Comparison of ENCODE assay signal across 20 cellular contexts in genomic region chr1:222893255-222893654, GRCh38.
DNase-seq lines count a peak whose midpoint lies in the region; FAIRE-seq and TF ChIP-seq lines count a peak whose summit lies in the region.
"Had no signal": no experiment of that assay in that cellular context is flagged by ENCODE, and none has a peak within 500 bp of the region (broad histone marks: within the 10 kb centered on the region; RNA-seq: fewer than 3 reads in every experiment).

No MANE protein-coding gene starts in this region.

- TF ChIP-seq CTCF in bronchial epithelial cell (IDR thresholded peaks at IDR 0.05; ENCODE audit: insufficient read depth, low read length, severe bottlenecking) (no peak), keratinocyte (optimal IDR thresholded peaks at IDR 0.05 in 1 of 3, IDR thresholded peaks at IDR 0.05 in 1 of 3, conservative IDR thresholded peaks at IDR 0.05 in 1 of 3; ENCODE audit: extremely low read depth in 1 of 3, insufficient read depth in 2 of 3, low read length in 3 of 3) (no peak), CD14-positive monocyte (IDR thresholded peaks at IDR 0.05) (no peak)

- no peaks in the 10 kb centered on the region for H4K20me1 ChIP-seq in keratinocyte (ENCODE audit: control insufficient read depth, extremely low read depth, insufficient read depth, low read length)

- H3K27ac Mint-ChIP-seq in CD14-positive monocyte: no peak overlapping the region
- H3K27ac Mint-ChIP-seq: B cell; CD4-positive, alpha-beta T cell had no signal

- peak overlapping the region; percentile 42 for H2AFZ ChIP-seq in keratinocyte (ENCODE audit: control insufficient read depth, low read length)

- H3K27me3 ChIP-seq in bronchial epithelial cell (ENCODE audit: control insufficient read depth, insufficient read depth, low read length) (no peaks in the 10 kb centered on the region), keratinocyte (ENCODE audit: control insufficient read depth, extremely low read depth, insufficient read depth, low read length) (no peaks in the 10 kb centered on the region)

- H3K9ac ChIP-seq in keratinocyte (ENCODE audit: control insufficient read depth, extremely low read depth, insufficient read depth, low read length): no peak overlapping the region

- peak overlapping the region; percentile 47 for H3K4me2 ChIP-seq in keratinocyte (ENCODE audit: control insufficient read depth, extremely low read depth, insufficient read depth, low read depth, low read length)

- H3K9me1 ChIP-seq in keratinocyte (ENCODE audit: control insufficient read depth, extremely low read depth, insufficient read depth, low read length): no peaks in the 10 kb centered on the region

- intact Hi-C loops in posterior cingulate gyrus (cut with DNase I) (no loop called here), CD14-positive monocyte (cut with micrococcal nuclease) (no loop called here)

- H3K9me3 ChIP-seq in keratinocyte (ENCODE audit: control insufficient read depth, low read depth, low read length): no peaks in the 10 kb centered on the region

- H3K9me3 Mint-ChIP-seq in CD14-positive monocyte: peaks cover 3 to 11% (median 7%) of the 10 kb centered on the region in 7 donors
- H3K9me3 Mint-ChIP-seq: CD4-positive, alpha-beta T cell had no signal

- DNase-seq in DMS 273 (lab: John Stamatoyannopoulos, UW; ENCODE audit: unreplicated experiment) (peak; percentile 19), DMS 273 treated with DMSO at 0.1 percent for 48 hours (lab: John Stamatoyannopoulos, UW) (no peak), bronchial epithelial cell (ENCODE audit: low read depth) (peak; percentile 28), keratinocyte (ENCODE audit: low read depth, low spot score) (peak; percentile 7), posterior cingulate gyrus (peak in 9 of 10 donors; percentile 12 to 97 (median 70)), CD14-positive monocyte (ENCODE audit: low spot score) (no peak), cortex of kidney (lab: John Stamatoyannopoulos, UW) (no peak)
- no peak for DNase-seq in central memory CD4-positive, alpha-beta T cell
- DNase-seq: CD4-positive, alpha-beta T cell; DND-41; GDM1; NCI-H1436; NCI-H2029; NCI-H2171 treated with DMSO at 0.1 percent for 48 hours; NCI-H446 treated with DMSO at 0.1 percent for 48 hours; NK-92 treated with Interleukin-12 subunit alpha and Interleukin-12 subunit beta, amount 100 ng/mL, for 24 hours had no signal

- peaks cover 33% of the 10 kb centered on the region for H3K4me1 ChIP-seq in keratinocyte (ENCODE audit: control insufficient read depth, extremely low read depth, insufficient read depth, low read length)

- H3K36me3 ChIP-seq in bronchial epithelial cell (ENCODE audit: control insufficient read depth, insufficient read depth, low read length): no peaks in the 10 kb centered on the region
- H3K36me3 ChIP-seq in keratinocyte (ENCODE audit: control insufficient read depth in 2 of 2, extremely low read depth in 1 of 2, insufficient read depth in 2 of 2, low read length in 2 of 2): no peaks in the 10 kb centered on the region

- FAIRE-seq in bronchial epithelial cell (lab: Jason Lieb, UNC) (no peak), keratinocyte (lab: Jason Lieb, UNC) (no peak)
- FAIRE-seq: GM12878, K562 had no signal

- H3K4me3 ChIP-seq in bronchial epithelial cell (ENCODE audit: low read depth, low read length) (no peak overlapping the region), keratinocyte (ENCODE audit: control insufficient read depth in 2 of 3, extremely low read depth in 1 of 3, insufficient read depth in 2 of 3, low read depth in 1 of 3, low read length in 3 of 3) (no peak overlapping the region)
- H3K4me3 ChIP-seq: GM12878, K562 had no signal

- H3K27ac ChIP-seq in keratinocyte (ENCODE audit: control insufficient read depth, insufficient read depth, low read length): no peak overlapping the region
- H3K27ac ChIP-seq: 22Rv1 had no signal

- H3K79me2 ChIP-seq in keratinocyte (ENCODE audit: control insufficient read depth, insufficient read depth, low read length): no peaks in the 10 kb centered on the region

- H3K4me1 Mint-ChIP-seq in CD14-positive monocyte: no peaks in the 10 kb centered on the region

- H3K36me3 Mint-ChIP-seq in CD14-positive monocyte: peaks cover 0 to 3% of the 10 kb centered on the region in 2 donors

- no peaks in the 10 kb centered on the region for H3K27me3 Mint-ChIP-seq in CD14-positive monocyte (ENCODE audit: low read depth in 3 of 3)
- H3K27me3 Mint-ChIP-seq: B cell; CD4-positive, alpha-beta T cell had no signal

- dilution Hi-C loops in keratinocyte (cut with MboI; ENCODE audit: extremely low pct_ligation_motif_present, low sequenced_read_pairs): no loop called here

- H3K4me3 Mint-ChIP-seq in CD14-positive monocyte: no peak overlapping the region
- H3K4me3 Mint-ChIP-seq: B cell; CD4-positive, alpha-beta T cell had no signal

Comparison
In these comparisons a context has a peak if more than half of its experiments do, and no peak if none do; other contexts are left out.
1. DNase-seq: peak in DMS 273 (single experiment), bronchial epithelial cell (single experiment), keratinocyte (single experiment) and posterior cingulate gyrus (9 of 10); none in DMS 273 treated with DMSO at 0.1 percent for 48 hours (single experiment), central memory CD4-positive, alpha-beta T cell (single experiment), CD14-positive monocyte (single experiment) and cortex of kidney (single experiment).